24 cellular contexts compared by ENCODE assay signal in genomic region chr4:10873809-10874208, GRCh38.
DNase-seq lines count a peak whose midpoint lies in the region; ATAC-seq, FAIRE-seq and TF ChIP-seq lines count a peak whose summit lies in the region.
"Had no signal": no experiment of that assay in that cellular context is flagged by ENCODE, and none has a peak within 500 bp of the region (broad histone marks: within the 10 kb centered on the region; RNA-seq: fewer than 3 reads in every experiment).

No MANE protein-coding gene starts in this region.

- dilution Hi-C loops in IMR-90 (cut with HindIII; ENCODE audit: low sequenced_read_pairs, unreplicated experiment) = no loop called here

- no TSS peak for BruUV-seq in HepG2 (replicated peaks; lab: Mats Ljungman, UMichigan)
- no TSS peak for BruUV-seq in IMR-90 (replicated peaks; lab: Mats Ljungman, UMichigan)

- no peak overlapping the region for H3K14ac ChIP-seq in IMR-90 (replicated peaks; ENCODE audit: low read depth, low read length)

- no peak overlapping the region for H3K18ac ChIP-seq in IMR-90 (ENCODE audit: low read depth, low read length)

- no peak overlapping the region for H2BK15ac ChIP-seq in IMR-90 (ENCODE audit: low read depth, low read length)

- H3K56ac ChIP-seq in IMR-90 (ENCODE audit: extremely low read depth, insufficient read depth, low read length) = no peak overlapping the region

- TF ChIP-seq EP300 in HepG2 (IDR thresholded peaks at IDR 0.05; ENCODE audit: low read depth in 2 of 2, low read length in 2 of 2) = no peak
- no peak for TF ChIP-seq EP300 in HepG2 (CRISPR knock-in tag; IDR thresholded peaks at IDR 0.05; ENCODE audit: borderline replicate concordance)
- no peak for TF ChIP-seq EP300 in upper lobe of left lung (IDR thresholded peaks at IDR 0.05)

- TF ChIP-seq POLR2A in HepG2 (IDR thresholded peaks at IDR 0.05; ENCODE audit: insufficient read depth in 1 of 2, low read depth in 2 of 2, low read length in 2 of 2) (no peak), right lobe of liver (IDR thresholded peaks at IDR 0.05) (no peak), IMR-90 (IDR thresholded peaks at IDR 0.05; ENCODE audit: low read depth, low read length) (no peak), upper lobe of left lung (IDR thresholded peaks at IDR 0.05) (no peak)

- H3K27me3 ChIP-seq in HepG2 (ENCODE audit: control insufficient read depth in 1 of 2, insufficient read depth in 2 of 2, low read length in 2 of 2) (no peaks in the 10 kb centered on the region; a peak in 1 of 5 replicates), right lobe of liver (no peaks in the 10 kb centered on the region), BLaER1 (no peaks in the 10 kb centered on the region), IMR-90 (ENCODE audit: control insufficient read depth, insufficient read depth, low read length) (no peaks in the 10 kb centered on the region), upper lobe of left lung (no peaks in the 10 kb centered on the region)
- H3K27me3 ChIP-seq: BE2C had no signal

- WGBS in HepG2 (ENCODE audit: low lambda C conversion rate) = 0% methylated on average over 1 of the region's 1 CpG
- WGBS in right lobe of liver (ENCODE audit: insufficient coverage, low coverage, low lambda C conversion rate, missing lambda C conversion rate) = 31% methylated on average over 1 of the region's 1 CpG
- WGBS in IMR-90 (ENCODE audit: extremely low coverage in 2 of 2, insufficient read length in 1 of 2), 2 experiments = no CpG with 5 or more reads among the region's 1 CpG
- 91 to 96% methylated on average over 1 of the region's 1 CpG for WGBS in upper lobe of left lung, 2 donors

- H3K9ac ChIP-seq in HepG2 (ENCODE audit: insufficient read depth, low read depth, low read length) (no peak overlapping the region), BLaER1 (no peak overlapping the region), IMR-90 (ENCODE audit: low read depth, low read length) (no peak overlapping the region)

- H2BK20ac ChIP-seq in IMR-90 (ENCODE audit: low read depth, low read length) = no peak overlapping the region

- H2BK120ac ChIP-seq in IMR-90 (ENCODE audit: low read depth, low read length) = no peak overlapping the region

- no peak overlapping the region for H4K8ac ChIP-seq in IMR-90 (ENCODE audit: low read depth in 2 of 2, low read length in 2 of 2)

- H3K27ac ChIP-seq in HepG2 (ENCODE audit: extremely low read length, insufficient read depth, low read length) (no peak overlapping the region), right lobe of liver (no peak overlapping the region), BLaER1 (no peak overlapping the region; the same call in 1 of the 2 replicates), IMR-90 (ENCODE audit: insufficient read depth, low read length) (no peak overlapping the region), upper lobe of left lung (no peak overlapping the region)

- H4K20me1 ChIP-seq in HepG2 (ENCODE audit: insufficient read depth, low read length) (no peaks in the 10 kb centered on the region), BLaER1 (no peaks in the 10 kb centered on the region), IMR-90 (ENCODE audit: insufficient read depth, low read length) (no peaks in the 10 kb centered on the region)

- H2AK9ac ChIP-seq in IMR-90 (replicated peaks; ENCODE audit: low read depth, low read length, poor library complexity) = no peak overlapping the region

- no peak overlapping the region for H3K4ac ChIP-seq in IMR-90 (ENCODE audit: low read depth, low read length)

- no peak overlapping the region for H3K4me3 ChIP-seq in HepG2 (replicated peaks in 1 of 3; ENCODE audit: insufficient read depth in 1 of 3, low read depth in 2 of 3, low read length in 3 of 3)
- H3K4me3 ChIP-seq in right lobe of liver = no peak overlapping the region
- H3K4me3 ChIP-seq in BLaER1 = no peak overlapping the region
- no peak overlapping the region for H3K4me3 ChIP-seq in IMR-90 (ENCODE audit: insufficient read depth, low read depth, low read length)
- no peak overlapping the region for H3K4me3 ChIP-seq in upper lobe of left lung
- H3K4me3 ChIP-seq: GM12878 had no signal

- CTCF ChIA-PET in HepG2 (lab: Yijun Ruan, JAX; ENCODE audit: low intra/inter-chr PET ratio, low total read pairs) = no interaction called here
- CTCF ChIA-PET in IMR-90 (lab: Yijun Ruan, JAX) = no interaction called here

- no peak for DNase-seq in HepG2 (ENCODE audit: low spot score)
- DNase-seq in right lobe of liver = no peak
- DNase-seq in IMR-90 = no peak
- no peak for DNase-seq in KG1 (lab: John Stamatoyannopoulos, UW)
- no peak for DNase-seq in activated gamma-delta T cell (lab: John Stamatoyannopoulos, UW)
- no peak for DNase-seq in upper lobe of left lung
- DNase-seq: 8988T; BE2C; C1 segment of cervical spinal cord; CD4-positive, alpha-beta memory T cell; CD4-positive, CD25-positive, alpha-beta regulatory T cell; CD8-positive, alpha-beta memory T cell; COR-L47; DMS 273 treated with DMSO at 0.1 percent for 48 hours; DMS153; DMS53; DMS79; DND-41; EL had no signal

- ATAC-seq in HepG2 (no peak), right lobe of liver (no peak), IMR-90 (ENCODE audit: low read depth) (no peak), upper lobe of left lung (ENCODE audit: low FRiP score in 2 of 2) (no peak)
- ATAC-seq: GM12878 had no signal

- H2BK5ac ChIP-seq in IMR-90 (ENCODE audit: low read depth, low read length, poor library complexity, severe bottlenecking) = no peak overlapping the region

- H3K36me3 ChIP-seq in HepG2 (replicated peaks in 1 of 2; ENCODE audit: control insufficient read depth in 1 of 2, insufficient read depth in 2 of 2, low read length in 2 of 2) = no peaks in the 10 kb centered on the region
- no peaks in the 10 kb centered on the region for H3K36me3 ChIP-seq in right lobe of liver
- H3K36me3 ChIP-seq in BLaER1 = no peaks in the 10 kb centered on the region
- H3K36me3 ChIP-seq in IMR-90 (ENCODE audit: control insufficient read depth, insufficient read depth, low read length) = no peaks in the 10 kb centered on the region
- H3K36me3 ChIP-seq in upper lobe of left lung = no peaks in the 10 kb centered on the region
- H3K36me3 ChIP-seq: BE2C had no signal

- H3K9me1 ChIP-seq in IMR-90 (ENCODE audit: insufficient read depth, low read length) = no peaks in the 10 kb centered on the region

- TF ChIP-seq RAD21 in HepG2 (CRISPR knock-in tag; IDR thresholded peaks at IDR 0.05) (no peak), IMR-90 (IDR thresholded peaks at IDR 0.05; ENCODE audit: low read length) (no peak)

- POLR2A ChIA-PET in HepG2 (lab: Yijun Ruan, JAX) (no interaction called here), IMR-90 (lab: Charles Lee; ENCODE audit: unreplicated experiment) (no interaction called here)

- no peak overlapping the region for H3K23ac ChIP-seq in IMR-90 (ENCODE audit: low read depth, low read length)

- no peak overlapping the region for H3K4me2 ChIP-seq in HepG2 (ENCODE audit: low read depth, low read length)
- H3K4me2 ChIP-seq in BLaER1 = peak overlapping the region; percentile 61
- H3K4me2 ChIP-seq in IMR-90 (ENCODE audit: low read depth, low read length) = no peak overlapping the region

- H4K91ac ChIP-seq in IMR-90 (ENCODE audit: insufficient read depth, low read depth, low read length) = no peak overlapping the region

- H4K5ac ChIP-seq in IMR-90 (ENCODE audit: low read depth, low read length) = no peak overlapping the region

- H2AK5ac ChIP-seq in IMR-90 (ENCODE audit: low read depth, low read length) = no peak overlapping the region

- H3K79me2 ChIP-seq in HepG2 (ENCODE audit: insufficient read depth, low read length) = no peaks in the 10 kb centered on the region

- H3K4me1 ChIP-seq in HepG2 (ENCODE audit: insufficient read depth, low read length) (no peaks in the 10 kb centered on the region), right lobe of liver (no peaks in the 10 kb centered on the region), BLaER1 (peaks cover 19% of the 10 kb centered on the region), IMR-90 (ENCODE audit: control insufficient read depth, insufficient read depth, low read length) (no peaks in the 10 kb centered on the region), upper lobe of left lung (no peaks in the 10 kb centered on the region)
- H3K4me1 ChIP-seq: BE2C had no signal

- FAIRE-seq in HepG2 (lab: Jason Lieb, UNC) = no peak
- FAIRE-seq: A204.1, GM12878, GM12892, GM18507 had no signal

- in situ Hi-C loops in HepG2 (cut with HindIII; ENCODE audit: extremely low pct_ligation_motif_present, low pct_unique_long_range_greater_than_20kb) (no loop called here), IMR-90 (cut with MboI; ENCODE audit: low sequenced_read_pairs) (no loop called here)

- intact Hi-C loops in HepG2 (cut with micrococcal nuclease; ENCODE audit: unreplicated experiment) = no loop called here
- intact Hi-C loops in right lobe of liver (cut with DNase I) = no loop called here
- intact Hi-C loops in IMR-90 (cut with micrococcal nuclease) = no loop called here

- no peak for TF ChIP-seq CTCF in HepG2 (CRISPR knock-in tag; IDR thresholded peaks at IDR 0.05)
- TF ChIP-seq CTCF in right lobe of liver (IDR thresholded peaks at IDR 0.05) = no peak
- TF ChIP-seq CTCF in IMR-90 (conservative IDR thresholded peaks at IDR 0.05; ENCODE audit: low read depth, low read length) = no peak
- TF ChIP-seq CTCF in upper lobe of left lung (IDR thresholded peaks at IDR 0.05) = no peak

- H3K79me1 ChIP-seq in IMR-90 (ENCODE audit: low read depth in 1 of 2, low read length in 2 of 2) = no peaks in the 10 kb centered on the region

- no peaks in the 10 kb centered on the region for H3K9me3 ChIP-seq in HepG2 (ENCODE audit: low read length)
- no peaks in the 10 kb centered on the region for H3K9me3 ChIP-seq in right lobe of liver
- H3K9me3 ChIP-seq in BLaER1 = no peaks in the 10 kb centered on the region
- no peaks in the 10 kb centered on the region for H3K9me3 ChIP-seq in IMR-90 (ENCODE audit: control insufficient read depth, insufficient read depth, low read length)
- no peaks in the 10 kb centered on the region for H3K9me3 ChIP-seq in upper lobe of left lung
- H3K9me3 ChIP-seq: BE2C had no signal

- H2AFZ ChIP-seq in HepG2 (ENCODE audit: low read length) (no peak overlapping the region), IMR-90 (replicated peaks; ENCODE audit: low read length, poor library complexity) (no peak overlapping the region)

TF ChIP-seq in HepG2, 621 proteins besides CTCF, POLR2A, EP300 and RAD21 (continues in another document):
- TF ChIP-seq SCMH1 (CRISPR knock-in tag; IDR thresholded peaks at IDR 0.05; ENCODE audit: borderline replicate concordance) (no peak), THAP11 (CRISPR knock-in tag; IDR thresholded peaks at IDR 0.05) (no peak)

TF ChIP-seq in IMR-90, 13 proteins besides CTCF, POLR2A, EP300 and RAD21 (continues in another document):
- TF ChIP-seq MAZ (IDR thresholded peaks at IDR 0.05; ENCODE audit: borderline replicate concordance, low read depth, low read length) (no peak), MAFK (IDR thresholded peaks at IDR 0.05; ENCODE audit: low read depth, low read length) (peak; percentile 68), RFX5 (IDR thresholded peaks at IDR 0.05; ENCODE audit: low read depth, low read length) (no peak), SMC3 (IDR thresholded peaks at IDR 0.05; ENCODE audit: low read depth, low read length) (no peak)
